Comparison of ENCODE assay signal across 10 cellular contexts in the genomic region with DNA sequence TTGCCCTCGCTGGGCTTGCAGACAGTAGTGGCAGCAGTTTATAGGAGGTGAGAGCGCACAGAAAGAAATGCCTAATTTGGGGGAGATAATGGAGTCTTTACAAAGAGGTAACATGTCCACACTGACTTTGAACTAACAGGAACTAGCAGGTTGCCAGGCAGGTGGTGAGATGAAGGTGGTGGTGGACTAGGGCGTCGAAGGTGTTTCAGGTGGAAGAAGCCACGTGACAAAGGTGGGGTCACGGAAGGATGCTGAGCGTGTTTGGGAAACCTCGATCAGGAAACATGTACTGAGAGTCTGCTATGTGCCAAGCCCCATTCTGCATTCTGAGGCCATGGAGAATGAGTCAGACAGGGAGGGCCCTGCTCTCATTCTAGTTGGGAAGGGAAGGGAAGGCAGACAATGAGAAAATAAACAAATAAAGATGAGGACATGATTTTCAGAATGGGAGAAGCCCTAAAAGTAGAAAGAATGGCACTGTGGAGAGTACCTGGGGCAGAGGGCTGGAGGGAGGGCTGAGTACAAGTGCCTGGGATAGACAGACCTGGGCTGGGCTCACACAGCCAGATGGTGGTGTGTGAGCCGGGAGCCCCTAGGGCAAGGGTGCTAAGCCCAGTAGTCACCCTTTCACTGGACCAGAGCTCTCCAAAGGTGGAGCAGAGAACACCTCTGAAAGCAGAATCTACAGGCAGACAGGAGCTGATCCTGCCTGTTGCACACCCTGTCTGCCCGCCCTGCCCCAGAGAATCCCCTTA. TPM values are rescaled to one million over a fixed set of nuclear protein-coding genes. Genes with fewer than 3 reads are reported as not detected.
A peak's percentile ranks its signal among the peaks of the same experiment; 100 is the strongest.
DNase-seq lines count a peak whose midpoint lies in the region; ATAC-seq and TF ChIP-seq lines count a peak whose summit lies in the region.
"Had no signal": no experiment of that assay in that cellular context is flagged by ENCODE, and none has a peak within 500 bp of the region (broad histone marks: within the 10 kb centered on the region; RNA-seq: fewer than 3 reads in every experiment).

No MANE protein-coding gene starts in this region.

- no peaks in the 10 kb centered on the region for H3K9me2 ChIP-seq in SK-N-SH
- H3K9me2 ChIP-seq in Karpas-422 (replicated peaks; ENCODE audit: insufficient read depth, low read length): no peaks in the 10 kb centered on the region

- TF ChIP-seq RAD21 in SK-N-SH (IDR thresholded peaks at IDR 0.05; ENCODE audit: low read length): no peak

- POLR2A ChIA-PET in SK-N-SH (lab: Yijun Ruan, JAX): no interaction called here

- H3K79me2 ChIP-seq in SK-N-SH (ENCODE audit: insufficient read depth) (no peaks in the 10 kb centered on the region), Karpas-422 (ENCODE audit: low read length) (no peaks in the 10 kb centered on the region)

- DNase-seq in SK-N-SH (no peak), ecto neural progenitor cell (ENCODE audit: low spot score) (peak; percentile 16), lung (ENCODE audit: low spot score) (peak; percentile 21), Karpas-422 (no peak)
- DNase-seq in stimulated activated CD4-positive, alpha-beta T cell treated with anti-CD3 and anti-CD28 coated beads, Interleukin-1b, Interleukin-23, amount 100 ng/mL, for 48 hours: no peak

- peaks cover 0 to 7% of the 10 kb centered on the region in 2 experiments; a peak in 2 of 4 replicates for H3K4me1 ChIP-seq in SK-N-SH (ENCODE audit: control insufficient read depth in 1 of 2, insufficient read depth in 2 of 2, low read depth in 1 of 2, low read length in 1 of 2)
- H3K4me1 ChIP-seq in lung (ENCODE audit: control insufficient read depth in 2 of 2, insufficient read depth in 2 of 2, low read length in 2 of 2): peaks cover 0 to 7% of the 10 kb centered on the region in 2 donors
- H3K4me1 ChIP-seq in Karpas-422 (ENCODE audit: low read length): no peaks in the 10 kb centered on the region

- no peak overlapping the region for H3K4me3 ChIP-seq in SK-N-SH (ENCODE audit: low read depth in 2 of 2, low read length in 1 of 2)
- H3K4me3 ChIP-seq in lung: no peak overlapping the region
- H3K4me3 ChIP-seq in Karpas-422 (ENCODE audit: low read length): no peak overlapping the region
- H3K4me3 ChIP-seq: heart left ventricle, smooth muscle cell had no signal

- H3K9ac ChIP-seq in SK-N-SH: no peak overlapping the region
- no peak overlapping the region for H3K9ac ChIP-seq in Karpas-422 (ENCODE audit: low read length)

- H3K4me2 ChIP-seq in SK-N-SH (no peak overlapping the region), Karpas-422 (ENCODE audit: low read depth, low read length, poor library complexity, severe bottlenecking) (no peak overlapping the region)
- H3K4me2 ChIP-seq: smooth muscle cell had no signal

- CTCF ChIA-PET in SK-N-SH (lab: Yijun Ruan, JAX): interaction anchor here (0.6 to 15.2 kb wide), 13 partner anchors 10 to 494 kb away, joined by 3 to 143 read pairs (median 5); no protein-coding TSS in a partner anchor

- H3K36me3 ChIP-seq in SK-N-SH (replicated peaks in 1 of 2; ENCODE audit: control insufficient read depth in 1 of 2, insufficient read depth in 2 of 2, low read length in 1 of 2) (no peaks in the 10 kb centered on the region), lung (ENCODE audit: control insufficient read depth in 2 of 2, insufficient read depth in 2 of 2, low read length in 2 of 2) (no peaks in the 10 kb centered on the region), Karpas-422 (ENCODE audit: insufficient read depth, low read length) (no peaks in the 10 kb centered on the region)
- H3K36me3 ChIP-seq: heart left ventricle had no signal

- 84% methylated on average over 10 of the region's 10 CpGs for WGBS in SK-N-SH (ENCODE audit: low lambda C conversion rate)
- WGBS in lung, 2 donors: 75 to 81% methylated on average over 10 of the region's 10 CpGs

- H2AFZ ChIP-seq in SK-N-SH (ENCODE audit: low read depth) (no peak overlapping the region), Karpas-422 (ENCODE audit: low read length) (no peak overlapping the region)

- H3F3A ChIP-seq in SK-N-SH (replicated peaks; ENCODE audit: insufficient read depth): no peaks in the 10 kb centered on the region

- H3K27me3 ChIP-seq in SK-N-SH (ENCODE audit: insufficient read depth) (peaks cover 14% of the 10 kb centered on the region; the same call in 1 of the 2 replicates), lung (ENCODE audit: control insufficient read depth, insufficient read depth) (no peaks in the 10 kb centered on the region), Karpas-422 (ENCODE audit: low read length) (no peaks in the 10 kb centered on the region)
- H3K27me3 ChIP-seq: heart left ventricle had no signal

- TF ChIP-seq CTCF in SK-N-SH (IDR thresholded peaks at IDR 0.05) (no peak), lung (IDR thresholded peaks at IDR 0.05; ENCODE audit: control extremely low read depth, extremely low read depth) (no peak)

- no peak overlapping the region for H3K27ac ChIP-seq in SK-N-SH (ENCODE audit: low read depth in 2 of 2, low read length in 1 of 2)
- no peak overlapping the region for H3K27ac ChIP-seq in lung (ENCODE audit: low read depth in 1 of 2, low read length in 1 of 2)
- H3K27ac ChIP-seq in Karpas-422 (ENCODE audit: low read length): no peak overlapping the region

- no peak for TF ChIP-seq EP300 in SK-N-SH (IDR thresholded peaks at IDR 0.05; ENCODE audit: borderline replicate concordance in 1 of 2, low read depth in 1 of 2, low read length in 1 of 2)

- ATAC-seq in SK-N-SH treated with all-trans-retinoic acid at 6 μM for 48 hours (peak; percentile 21), lung (ENCODE audit: insufficient read depth, low FRiP score) (peak; percentile 19), GM19463 (IDR thresholded peaks at IDR 0.05; ENCODE audit: unreplicated experiment) (no peak), HG02973 (IDR thresholded peaks at IDR 0.05; ENCODE audit: unreplicated experiment) (no peak)

- H4K20me1 ChIP-seq in SK-N-SH (ENCODE audit: insufficient read depth) (no peaks in the 10 kb centered on the region), Karpas-422 (ENCODE audit: insufficient read depth, low read depth, low read length) (no peaks in the 10 kb centered on the region)

- H3K9me3 ChIP-seq in SK-N-SH: no peaks in the 10 kb centered on the region
- no peaks in the 10 kb centered on the region for H3K9me3 ChIP-seq in lung (ENCODE audit: control insufficient read depth in 2 of 2, insufficient read depth in 1 of 2, low read length in 1 of 2)
- H3K9me3 ChIP-seq in Karpas-422 (ENCODE audit: low read length): no peaks in the 10 kb centered on the region
- H3K9me3 ChIP-seq: heart left ventricle had no signal

TF ChIP-seq in SK-N-SH treated with all-trans-retinoic acid at 6 μM for 48 hours, 23 proteins besides CTCF, POLR2A, EP300 and RAD21 (continues in another document):
- no peak for TF ChIP-seq CSRNP3 (CRISPR knock-in tag; IDR thresholded peaks at IDR 0.05)
- no peak for TF ChIP-seq ZFP3 (CRISPR knock-in tag; IDR thresholded peaks at IDR 0.05)
- no peak for TF ChIP-seq ESRRG (CRISPR knock-in tag; IDR thresholded peaks at IDR 0.05)

TF ChIP-seq in SK-N-SH, 30 proteins besides CTCF, POLR2A, EP300 and RAD21 (continues in another document):
- TF ChIP-seq NRF1 (IDR thresholded peaks at IDR 0.05; ENCODE audit: low read depth, low read length) (no peak), RCOR1 (IDR thresholded peaks at IDR 0.05; ENCODE audit: low read length) (no peak), GABPA (IDR thresholded peaks at IDR 0.05; ENCODE audit: low read depth) (no peak), EZH2phosphoT487 (IDR thresholded peaks at IDR 0.05; ENCODE audit: borderline replicate concordance, low read depth) (no peak), YY1 (IDR thresholded peaks at IDR 0.05; ENCODE audit: low read depth) (no peak), FOSL2 (IDR thresholded peaks at IDR 0.05; ENCODE audit: borderline replicate concordance, low read depth) (no peak), GATA2 (CRISPR knock-in tag; IDR thresholded peaks at IDR 0.05) (no peak), REST (IDR thresholded peaks at IDR 0.05; ENCODE audit: low read depth, low read length) (no peak), TEAD4 (IDR thresholded peaks at IDR 0.05; ENCODE audit: borderline replicate concordance, insufficient read depth) (no peak)

RNA-seq across cellular contexts. Expression of gene NNMT, which starts 16.2 kb away (rescaled TPM):
- polyA plus RNA-seq in SK-N-SH (2012; rRNA removed) (84.6 and 106 TPM in 2 replicates), lung (100 to 1,000 TPM; 414 to 523 TPM)
- 90.6 and 92.0 TPM in 2 replicates for polyA plus RNA-seq in SK-N-SH (2012; cell fraction: cytosol; rRNA removed)
- polyA plus RNA-seq in SK-N-SH (2012; cell fraction: nucleus; rRNA removed): 109 and 183 TPM in 2 replicates
- total RNA-seq in lung: 100 to 1,000 TPM in 1 of 2 donors, 10 to 100 TPM in 1; 15.4 to 276 TPM
- not detected in 2 replicates for total RNA-seq in Karpas-422 (2014; rRNA removed; shearing (Covaris generic); ENCODE audit: low replicate concordance)

Comparison
In these comparisons a context has a peak if more than half of its experiments do, and no peak if none do; other contexts are left out.
1. ATAC-seq: peak in SK-N-SH treated with all-trans-retinoic acid at 6 μM for 48 hours (single experiment) and lung (single experiment); none in GM19463 (single experiment) and HG02973 (single experiment).
2. DNase-seq: peak in ecto neural progenitor cell (single experiment) and lung (single experiment); none in SK-N-SH (single experiment), Karpas-422 (single experiment) and stimulated activated CD4-positive, alpha-beta T cell treated with anti-CD3 and anti-CD28 coated beads, Interleukin-1b, Interleukin-23, amount 100 ng/mL, for 48 hours (single experiment).
3. RNA of gene NNMT, which starts 16.2 kb away (total RNA-seq): 15.4 to 276 TPM in lung; not detected in Karpas-422; every median in the first group is over 10 times any median in the second.